Comparison of ENCODE assay signal across 22 cellular contexts in the genomic region with DNA sequence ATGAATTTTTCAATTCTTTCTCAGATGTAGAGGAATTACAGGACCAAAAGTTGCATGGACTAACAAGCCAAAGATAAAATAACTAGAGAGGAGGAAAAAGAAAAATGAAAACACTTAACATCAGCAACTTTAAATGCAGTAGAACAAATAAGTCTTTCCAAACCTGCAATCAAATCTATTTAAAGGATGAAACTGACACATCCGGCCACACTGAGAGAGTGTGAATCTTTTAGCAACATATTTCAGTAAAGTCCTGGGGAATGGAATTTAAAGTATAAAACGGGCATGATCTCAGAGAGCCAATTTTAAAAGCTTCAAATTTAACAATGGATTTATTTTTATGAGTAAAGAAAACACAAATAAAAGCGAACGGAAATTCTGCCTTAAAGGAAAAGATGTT. TPM values are rescaled to one million over a fixed set of nuclear protein-coding genes. Genes with fewer than 3 reads are reported as not detected.
DNase-seq lines count a peak whose midpoint lies in the region; ATAC-seq, FAIRE-seq and TF ChIP-seq lines count a peak whose summit lies in the region.
"Had no signal": no experiment of that assay in that cellular context is flagged by ENCODE, and none has a peak within 500 bp of the region (broad histone marks: within the 10 kb centered on the region; RNA-seq: fewer than 3 reads in every experiment).

No MANE protein-coding gene starts in this region.

- no peaks in the 10 kb centered on the region for H3K27me3 ChIP-seq in mammary epithelial cell (ENCODE audit: insufficient read depth, low read length)
- H3K27me3 ChIP-seq in dorsolateral prefrontal cortex, result no peaks in the 10 kb centered on the region
- H3K27me3 ChIP-seq: SJCRH30 had no signal

- H3K79me2 ChIP-seq in mammary epithelial cell (ENCODE audit: insufficient read depth, low read length), result peaks cover 83% of the 10 kb centered on the region

- 90% methylated on average over 4 of the region's 4 CpGs for WGBS in mammary epithelial cell (ENCODE audit: low coverage, missing lambda C conversion rate)

- POLR2A ChIA-PET in MCF 10A (lab: Yijun Ruan, JAX), result interaction anchor here (4.7 kb wide), 1 partner anchor 17 kb away, joined by 24 read pairs; a partner anchor contains a TSS

- in situ Hi-C loops in mammary epithelial cell (cut with MboI; ENCODE audit: low sequenced_read_pairs in 2 of 2), result no loop called here

- intact Hi-C loops in MCF 10A (cut with micrococcal nuclease) (no loop called here), mammary epithelial cell (cut with micrococcal nuclease) (no loop called here), dorsolateral prefrontal cortex (cut with DNase I) (no loop called here)
- intact Hi-C loops in activated T-helper 1 cell treated with anti-CD3 and anti-CD28 coated beads, Interleukin-12 subunit alpha, Interleukin-12 subunit beta, Interleukin-2, Interleukin-4 antibody, amounts not matched to agents 30 ng/mL and 10 ng/mL and 1 ng/mL, durations not matched to agents 14 hours and 24 hours and 36 hours (cut with micrococcal nuclease), result no loop called here

- DNase-seq in MCF 10A (ENCODE audit: unreplicated experiment) (no peak), mammary epithelial cell (no peak), dorsolateral prefrontal cortex (no peak), NCI-H446 (lab: John Stamatoyannopoulos, UW) (no peak), globus pallidus (ENCODE audit: low spot score) (no peak)
- no peak for DNase-seq in activated T-helper 1 cell treated with anti-CD3 and anti-CD28 coated beads, Interleukin-12 subunit alpha, Interleukin-12 subunit beta, Interleukin-2, Interleukin-4 antibody, amounts not matched to agents 30 ng/mL and 10 ng/mL and 1 ng/mL, durations not matched to agents 14 hours and 24 hours and 36 hours (ENCODE audit: low spot score)
- DNase-seq: AML-193; C1 segment of cervical spinal cord; Calu3; CD8-positive, alpha-beta memory T cell; DMS153; NCI-H1092; NCI-H1436; NCI-H1930; NCI-H2227 treated with DMSO at 0.1 percent for 48 hours; NCI-H510A treated with DMSO at 0.1 percent for 48 hours; NCI-H774; SJCRH30 had no signal

- no peaks in the 10 kb centered on the region for H3K27me3 Mint-ChIP-seq in MCF 10A (ENCODE audit: insufficient read depth, unreplicated experiment)
- H3K27me3 Mint-ChIP-seq in activated T-helper 1 cell treated with anti-CD3 and anti-CD28 coated beads, Interleukin-12 subunit alpha, Interleukin-12 subunit beta, Interleukin-2, Interleukin-4 antibody, amounts not matched to agents 30 ng/mL and 10 ng/mL and 1 ng/mL, durations not matched to agents 14 hours and 24 hours and 36 hours (ENCODE audit: insufficient read depth), result no peaks in the 10 kb centered on the region
- H3K27me3 Mint-ChIP-seq: CD8-positive, alpha-beta memory T cell had no signal

- no peak for TF ChIP-seq CTCF in MCF 10A (IDR thresholded peaks at IDR 0.05; ENCODE audit: unreplicated experiment)
- TF ChIP-seq CTCF in mammary epithelial cell (conservative IDR thresholded peaks at IDR 0.05 in 1 of 2, IDR thresholded peaks at IDR 0.05 in 1 of 2; ENCODE audit: extremely low read depth in 1 of 2, insufficient read depth in 1 of 2, low read depth in 1 of 2, low read length in 2 of 2), result no peak
- no peak for TF ChIP-seq CTCF in dorsolateral prefrontal cortex (IDR thresholded peaks at IDR 0.05 in 54 of 56, conservative IDR thresholded peaks at IDR 0.05 in 2 of 56; ENCODE audit: low read depth in 1 of 56, partially characterized antibody in 56 of 56)

- H4K20me1 ChIP-seq in mammary epithelial cell (ENCODE audit: insufficient read depth, low read length), result no peaks in the 10 kb centered on the region

- dilution Hi-C loops in mammary epithelial cell (cut with HindIII; ENCODE audit: low sequenced_read_pairs), result no loop called here

- ATAC-seq in GM18520 (IDR thresholded peaks at IDR 0.05; ENCODE audit: unreplicated experiment), result no peak

- peaks cover 21% of the 10 kb centered on the region for H3K36me3 ChIP-seq in mammary epithelial cell (ENCODE audit: insufficient read depth, low read length)
- H3K36me3 ChIP-seq: SJCRH30 had no signal

- H3K4me3 ChIP-seq in mammary epithelial cell (replicated peaks in 1 of 3; ENCODE audit: insufficient read depth in 1 of 3, low read depth in 2 of 3, low read length in 3 of 3) (no peak overlapping the region), dorsolateral prefrontal cortex (no peak overlapping the region)
- H3K4me3 ChIP-seq: SJCRH30 had no signal

- H3K4me1 ChIP-seq in mammary epithelial cell (ENCODE audit: insufficient read depth, low read length), result peaks cover 3% of the 10 kb centered on the region
- H3K4me1 ChIP-seq: SJCRH30 had no signal

- H3K27ac ChIP-seq in mammary epithelial cell (ENCODE audit: insufficient read depth, low read depth, low read length), result no peak overlapping the region
- H3K27ac ChIP-seq in dorsolateral prefrontal cortex, result peak overlapping the region in 7 of 59 donors; percentile 7 to 41 (median 32)
- H3K27ac ChIP-seq: SJCRH30 had no signal

- CTCF ChIA-PET in MCF 10A (lab: Yijun Ruan, JAX), result interaction anchor here (0.6 to 1.4 kb wide), 6 partner anchors 9 to 839 kb away, joined by 3 to 7 read pairs (median 4); no protein-coding TSS in a partner anchor
- CTCF ChIA-PET in mammary epithelial cell (lab: Charles Lee; ENCODE audit: low non-redundant PET), result no interaction called here

- peaks cover 14% of the 10 kb centered on the region for H3K4me1 Mint-ChIP-seq in MCF 10A (ENCODE audit: insufficient read depth, unreplicated experiment)
- peaks cover 17% of the 10 kb centered on the region for H3K4me1 Mint-ChIP-seq in activated T-helper 1 cell treated with anti-CD3 and anti-CD28 coated beads, Interleukin-12 subunit alpha, Interleukin-12 subunit beta, Interleukin-2, Interleukin-4 antibody, amounts not matched to agents 30 ng/mL and 10 ng/mL and 1 ng/mL, durations not matched to agents 14 hours and 24 hours and 36 hours (ENCODE audit: low read depth)

- no peaks in the 10 kb centered on the region for H3K9me3 ChIP-seq in mammary epithelial cell (replicated peaks; ENCODE audit: insufficient read depth, low read length)
- H3K9me3 ChIP-seq: SJCRH30 had no signal

- FAIRE-seq in islet of Langerhans (lab: Jason Lieb, UNC), result peak; percentile 13
- FAIRE-seq: H54, RCC 7860 had no signal

- no peak overlapping the region for H3K9ac ChIP-seq in mammary epithelial cell (ENCODE audit: insufficient read depth, low read length)

- peak overlapping the region; percentile 37 for H3K27ac Mint-ChIP-seq in MCF 10A (ENCODE audit: low read depth, unreplicated experiment)
- H3K27ac Mint-ChIP-seq in activated T-helper 1 cell treated with anti-CD3 and anti-CD28 coated beads, Interleukin-12 subunit alpha, Interleukin-12 subunit beta, Interleukin-2, Interleukin-4 antibody, amounts not matched to agents 30 ng/mL and 10 ng/mL and 1 ng/mL, durations not matched to agents 14 hours and 24 hours and 36 hours, result peak overlapping the region; percentile 48

- no TSS peak for BruUV-seq in MCF 10A (replicated peaks; lab: Mats Ljungman, UMichigan)
- no TSS peak for BruUV-seq in mammary epithelial cell (replicated peaks; lab: Mats Ljungman, UMichigan)

- H2AFZ ChIP-seq in mammary epithelial cell (ENCODE audit: low read depth, low read length), result no peak overlapping the region

- no peak overlapping the region for H3K4me3 Mint-ChIP-seq in MCF 10A (ENCODE audit: unreplicated experiment)
- H3K4me3 Mint-ChIP-seq in activated T-helper 1 cell treated with anti-CD3 and anti-CD28 coated beads, Interleukin-12 subunit alpha, Interleukin-12 subunit beta, Interleukin-2, Interleukin-4 antibody, amounts not matched to agents 30 ng/mL and 10 ng/mL and 1 ng/mL, durations not matched to agents 14 hours and 24 hours and 36 hours, result no peak overlapping the region

- H3K4me2 ChIP-seq in mammary epithelial cell (ENCODE audit: insufficient read depth, low read depth, low read length), result no peak overlapping the region

- H3K9me3 Mint-ChIP-seq in MCF 10A (ENCODE audit: unreplicated experiment), result no peaks in the 10 kb centered on the region
- H3K9me3 Mint-ChIP-seq in activated T-helper 1 cell treated with anti-CD3 and anti-CD28 coated beads, Interleukin-12 subunit alpha, Interleukin-12 subunit beta, Interleukin-2, Interleukin-4 antibody, amounts not matched to agents 30 ng/mL and 10 ng/mL and 1 ng/mL, durations not matched to agents 14 hours and 24 hours and 36 hours, result no peaks in the 10 kb centered on the region
- H3K9me3 Mint-ChIP-seq: CD8-positive, alpha-beta memory T cell had no signal

- peaks cover 67% of the 10 kb centered on the region for H3K36me3 Mint-ChIP-seq in MCF 10A (ENCODE audit: insufficient read depth, unreplicated experiment)
- peaks cover 30% of the 10 kb centered on the region for H3K36me3 Mint-ChIP-seq in activated T-helper 1 cell treated with anti-CD3 and anti-CD28 coated beads, Interleukin-12 subunit alpha, Interleukin-12 subunit beta, Interleukin-2, Interleukin-4 antibody, amounts not matched to agents 30 ng/mL and 10 ng/mL and 1 ng/mL, durations not matched to agents 14 hours and 24 hours and 36 hours (ENCODE audit: low read depth)

RNA-seq across cellular contexts. Expression of a gene that starts 17.1 kb away (rescaled TPM):
- total RNA-seq in MCF 10A (2022) (351 and 393 TPM in 2 replicates), mammary epithelial cell (100 to 1,000 TPM; 397 to 459 TPM), dorsolateral prefrontal cortex (100 to 1,000 TPM in 89 of 120 experiments, 10 to 100 TPM in 31; 82.9 to 179 (median 108) TPM)
- 339 TPM for polyA plus RNA-seq in mammary epithelial cell
- 359 TPM for polyA minus RNA-seq in mammary epithelial cell
- 104 and 112 TPM in 2 replicates for total RNA-seq in activated T-helper 1 cell treated with anti-CD3 and anti-CD28 coated beads, Interleukin-12 subunit alpha, Interleukin-12 subunit beta, Interleukin-2, Interleukin-4 antibody, amounts not matched to agents 30 ng/mL and 10 ng/mL and 1 ng/mL, durations not matched to agents 14 hours and 24 hours and 36 hours
